Comparison of ENCODE assay signal across 33 cellular contexts in the genomic region with DNA sequence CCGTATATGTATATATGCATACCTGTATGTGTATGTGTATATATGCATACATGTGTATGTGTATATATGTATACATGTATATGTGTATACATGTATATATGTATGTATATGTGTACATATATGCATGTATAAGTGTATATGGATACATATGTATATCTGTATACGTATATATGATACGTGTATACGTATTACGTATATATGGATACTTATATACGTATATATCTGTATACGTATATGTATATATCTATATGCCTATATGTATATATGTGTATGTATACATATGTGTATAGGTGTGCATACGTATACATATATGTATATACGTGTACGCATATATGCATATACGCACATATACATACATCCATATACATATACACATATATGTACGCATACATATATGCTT.
DNase-seq lines count a peak whose midpoint lies in the region; ATAC-seq, FAIRE-seq and TF ChIP-seq lines count a peak whose summit lies in the region.
"Had no signal": no experiment of that assay in that cellular context is flagged by ENCODE, and none has a peak within 500 bp of the region (broad histone marks: within the 10 kb centered on the region; RNA-seq: fewer than 3 reads in every experiment).

No MANE protein-coding gene starts in this region.

- WGBS in K562 (ENCODE audit: insufficient coverage, low coverage, missing lambda C conversion rate) = 74% methylated on average over 12 of the region's 12 CpGs
- WGBS in endodermal cell (ENCODE audit: insufficient coverage in 1 of 2, insufficient read length in 1 of 2), 2 experiments = 86 to 100% methylated on average over 1 of the region's 12 CpGs

- no peaks in the 10 kb centered on the region for H4K20me1 ChIP-seq in K562 (replicated peaks; ENCODE audit: control insufficient read depth, insufficient read depth, low read length)
- H4K20me1 ChIP-seq: BLaER1; BLaER1 treated with 17β-estradiol and CSF1 and Interleukin-3, amounts not matched to agents 10 nM and 100 nM had no signal

- CTCF ChIA-PET in K562 (lab: Yijun Ruan, JAX; ENCODE audit: low intra/inter-chr PET ratio) = no interaction called here

- H3K4me3 ChIP-seq in K562 = no peak overlapping the region
- peak overlapping the region; percentile 53 for H3K4me3 ChIP-seq in endodermal cell (ENCODE audit: low read length)
- H3K4me3 ChIP-seq: A549; BLaER1; BLaER1 treated with 17β-estradiol and CSF1 and Interleukin-3, amounts not matched to agents 10 nM and 100 nM had no signal

- H3K9ac ChIP-seq in K562 (ENCODE audit: insufficient read depth in 1 of 2, low read depth in 2 of 2, low read length in 2 of 2) = no peak overlapping the region
- H3K9ac ChIP-seq in endodermal cell (ENCODE audit: extremely low read depth, low read length, poor library complexity, severe bottlenecking) = no peak overlapping the region
- H3K9ac ChIP-seq: BLaER1; BLaER1 treated with 17β-estradiol and CSF1 and Interleukin-3, amounts not matched to agents 10 nM and 100 nM had no signal

- DNase-seq in K562 (ENCODE audit: extremely low read depth in 1 of 4, low spot score in 3 of 4) = no peak
- no peak for DNase-seq in endodermal cell
- DNase-seq in activated CD4-positive, alpha-beta T cell treated with anti-CD3 and anti-CD28 coated beads for 4 hours = no peak
- DNase-seq: 8988T; ACHN; AML-193; BE2C; C1 segment of cervical spinal cord; Caco-2; Calu3; CD4-positive, alpha-beta memory T cell; CD4-positive, alpha-beta T cell; CD4-positive, CD25-positive, alpha-beta regulatory T cell; CD8-positive, alpha-beta memory T cell; CD8-positive, alpha-beta T cell; COR-L47; DMS 273 treated with DMSO at 0.1 percent for 48 hours; DMS153; DMS53; DMS79; DMS79 treated with DMSO at 0.1 percent for 48 hours; DND-41; EL had no signal

- H3K27ac ChIP-seq in K562 (ENCODE audit: extremely low read depth, low read depth, low read length) = no peak overlapping the region
- no peak overlapping the region for H3K27ac ChIP-seq in endodermal cell (ENCODE audit: low read depth, low read length)
- H3K27ac ChIP-seq: 22Rv1; A549; BLaER1; BLaER1 treated with 17β-estradiol and CSF1 and Interleukin-3, amounts not matched to agents 10 nM and 100 nM; C4-2B had no signal

- H3K27ac Mint-ChIP-seq in endodermal cell = no peak overlapping the region
- H3K27ac Mint-ChIP-seq: B cell; CD14-positive monocyte; CD4-positive, alpha-beta memory T cell; CD4-positive, alpha-beta T cell; CD4-positive, CD25-positive, alpha-beta regulatory T cell; CD8-positive, alpha-beta memory T cell; CD8-positive, alpha-beta T cell had no signal

- no peaks in the 10 kb centered on the region for H3K79me2 ChIP-seq in K562 (ENCODE audit: control insufficient read depth, insufficient read depth, low read length)

- TF ChIP-seq POLR2A in K562 (conservative IDR thresholded peaks at IDR 0.05) = no peak

- H3K36me3 Mint-ChIP-seq in endodermal cell (ENCODE audit: low read depth) = peaks cover 8% of the 10 kb centered on the region
- H3K36me3 Mint-ChIP-seq: CD14-positive monocyte; CD4-positive, alpha-beta memory T cell; CD4-positive, CD25-positive, alpha-beta regulatory T cell; CD8-positive, alpha-beta memory T cell; CD8-positive, alpha-beta T cell had no signal

- ATAC-seq in K562 = no peak
- no peak for ATAC-seq in activated CD4-positive, CD25-positive, alpha-beta regulatory T cell treated with anti-CD3 and anti-CD28 coated beads, Interleukin-2, amount 50 U/mL, for 24 hours
- ATAC-seq: A549; CD8-positive, alpha-beta T cell had no signal

- TF ChIP-seq CTCF in K562 (IDR thresholded peaks at IDR 0.05 in 2 of 3, conservative IDR thresholded peaks at IDR 0.05 in 1 of 3; ENCODE audit: insufficient read depth in 2 of 3, low read depth in 1 of 3, low read length in 3 of 3) = no peak
- TF ChIP-seq CTCF in endodermal cell (conservative IDR thresholded peaks at IDR 0.05) = no peak

- H3K9me3 Mint-ChIP-seq in endodermal cell = peaks cover 19% of the 10 kb centered on the region

- H3K9me1 ChIP-seq in K562 (ENCODE audit: control insufficient read depth, insufficient read depth, low read length) = no peaks in the 10 kb centered on the region

- POLR2A ChIA-PET in K562 (lab: Yijun Ruan, JAX) = no interaction called here

- no peaks in the 10 kb centered on the region for H3K4me1 Mint-ChIP-seq in endodermal cell
- H3K4me1 Mint-ChIP-seq: B cell; CD14-positive monocyte; CD4-positive, alpha-beta memory T cell; CD4-positive, CD25-positive, alpha-beta regulatory T cell; CD8-positive, alpha-beta memory T cell had no signal

- no peaks in the 10 kb centered on the region for H3K4me1 ChIP-seq in K562 (replicated peaks in 1 of 2; ENCODE audit: control insufficient read depth in 2 of 2, insufficient read depth in 2 of 2, low read length in 2 of 2)
- no peaks in the 10 kb centered on the region for H3K4me1 ChIP-seq in endodermal cell (ENCODE audit: control insufficient read depth, insufficient read depth, low read length)
- H3K4me1 ChIP-seq: A549; BE2C; BLaER1; BLaER1 treated with 17β-estradiol and CSF1 and Interleukin-3, amounts not matched to agents 10 nM and 100 nM; Caco-2 had no signal

- H2AFZ ChIP-seq in K562 (ENCODE audit: low read depth, low read length) = no peak overlapping the region

- intact Hi-C loops in K562 (cut with micrococcal nuclease) = no loop called here

- H3K4me2 ChIP-seq in K562 (ENCODE audit: insufficient read depth, low read length) = no peak overlapping the region
- H3K4me2 ChIP-seq: A549; BLaER1; BLaER1 treated with 17β-estradiol and CSF1 and Interleukin-3, amounts not matched to agents 10 nM and 100 nM had no signal

- H3K9me3 ChIP-seq in K562 (replicated peaks; ENCODE audit: control insufficient read depth, insufficient read depth, low read depth, low read length) (peaks cover 9% of the 10 kb centered on the region), endodermal cell (ENCODE audit: control insufficient read depth, low read length) (peaks cover 15% of the 10 kb centered on the region)
- H3K9me3 ChIP-seq: BE2C; BLaER1; BLaER1 treated with 17β-estradiol and CSF1 and Interleukin-3, amounts not matched to agents 10 nM and 100 nM; Caco-2 had no signal

- H3K27me3 Mint-ChIP-seq in endodermal cell (ENCODE audit: insufficient read depth) = no peaks in the 10 kb centered on the region
- H3K27me3 Mint-ChIP-seq: B cell; CD4-positive, alpha-beta memory T cell; CD4-positive, alpha-beta T cell; CD4-positive, CD25-positive, alpha-beta regulatory T cell; CD8-positive, alpha-beta memory T cell had no signal

- no TSS peak for BruUV-seq in K562 (replicated peaks; lab: Mats Ljungman, UMichigan)

- no peaks in the 10 kb centered on the region for H3K27me3 ChIP-seq in K562 (ENCODE audit: control insufficient read depth in 2 of 2, insufficient read depth in 2 of 2, low read length in 2 of 2)
- H3K27me3 ChIP-seq in endodermal cell (ENCODE audit: control insufficient read depth, insufficient read depth, low read length, poor library complexity, severe bottlenecking) = no peaks in the 10 kb centered on the region
- H3K27me3 ChIP-seq: BE2C; BLaER1; BLaER1 treated with 17β-estradiol and CSF1 and Interleukin-3, amounts not matched to agents 10 nM and 100 nM had no signal

- no peak for TF ChIP-seq RAD21 in K562 (CRISPR knock-in tag; conservative IDR thresholded peaks at IDR 0.05 in 1 of 2, IDR thresholded peaks at IDR 0.05 in 1 of 2)

- H3K4me3 Mint-ChIP-seq in endodermal cell = no peak overlapping the region
- H3K4me3 Mint-ChIP-seq: B cell; CD14-positive monocyte; CD4-positive, alpha-beta memory T cell; CD4-positive, alpha-beta T cell; CD4-positive, CD25-positive, alpha-beta regulatory T cell; CD8-positive, alpha-beta memory T cell; CD8-positive, alpha-beta T cell had no signal

- no peak for TF ChIP-seq EP300 in K562 (IDR thresholded peaks at IDR 0.05; ENCODE audit: low read length)

- in situ Hi-C loops in K562 (cut with MboI) = no loop called here

- FAIRE-seq in K562 (lab: Jason Lieb, UNC) = no peak
- FAIRE-seq: A204.1, A549, D721Med had no signal

- H3K36me3 ChIP-seq in K562 (ENCODE audit: control insufficient read depth, insufficient read depth, low read length) = no peaks in the 10 kb centered on the region
- H3K36me3 ChIP-seq in endodermal cell (ENCODE audit: control insufficient read depth, insufficient read depth, low read length) = no peaks in the 10 kb centered on the region
- H3K36me3 ChIP-seq: BE2C; BLaER1; BLaER1 treated with 17β-estradiol and CSF1 and Interleukin-3, amounts not matched to agents 10 nM and 100 nM had no signal

TF ChIP-seq in K562, 482 proteins besides CTCF, POLR2A, EP300 and RAD21 (continues in another document):
- TF ChIP-seq, protein P1, sequence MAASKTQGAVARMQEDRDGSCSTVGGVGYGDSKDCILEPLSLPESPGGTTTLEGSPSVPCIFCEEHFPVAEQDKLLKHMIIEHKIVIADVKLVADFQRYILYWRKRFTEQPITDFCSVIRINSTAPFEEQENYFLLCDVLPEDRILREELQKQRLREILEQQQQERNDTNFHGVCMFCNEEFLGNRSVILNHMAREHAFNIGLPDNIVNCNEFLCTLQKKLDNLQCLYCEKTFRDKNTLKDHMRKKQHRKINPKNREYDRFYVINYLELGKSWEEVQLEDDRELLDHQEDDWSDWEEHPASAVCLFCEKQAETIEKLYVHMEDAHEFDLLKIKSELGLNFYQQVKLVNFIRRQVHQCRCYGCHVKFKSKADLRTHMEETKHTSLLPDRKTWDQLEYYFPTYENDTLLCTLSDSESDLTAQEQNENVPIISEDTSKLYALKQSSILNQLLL (CRISPR knock-in tag; IDR thresholded peaks at IDR 0.05; ENCODE audit: borderline replicate concordance) = peak; percentile 65; the same call in 1 of the 2 replicates
- peak; percentile 37; the same call in 1 of the 2 replicates for TF ChIP-seq ZNF707 (CRISPR knock-in tag; conservative IDR thresholded peaks at IDR 0.05)
- TF ChIP-seq NFIX (CRISPR knock-in tag; IDR thresholded peaks at IDR 0.05; ENCODE audit: low read depth) = 0 out of 2 replicates have a peak, but pooled peaks have one; percentile 2
- TF ChIP-seq SLC30A9 (CRISPR knock-in tag; IDR thresholded peaks at IDR 0.05) = peak; percentile 56; the same call in 1 of the 2 replicates
- TF ChIP-seq ZNF699 (CRISPR knock-in tag; IDR thresholded peaks at IDR 0.05; ENCODE audit: insufficient replicate concordance) = no peak
- TF ChIP-seq MTF1 (CRISPR knock-in tag; IDR thresholded peaks at IDR 0.05; ENCODE audit: borderline replicate concordance) = peak; percentile 76; the same call in 1 of the 2 replicates
- TF ChIP-seq GTF2E2 (tag; IDR thresholded peaks at IDR 0.05) = no peak
